Comparison of ENCODE assay signal across 28 cellular contexts in genomic region chr1:112541299-112541698, GRCh38.
"Had no signal": no experiment of that assay in that cellular context is flagged by ENCODE, and none has a peak within 500 bp of the region (broad histone marks: within the 10 kb centered on the region; RNA-seq: fewer than 3 reads in every experiment).

No MANE protein-coding gene starts in this region.

- H3K9me3 ChIP-seq: esophagus muscularis mucosa, gastroesophageal sphincter, heart left ventricle, left lung, neutrophil, right lobe of liver, stomach, tibial artery, upper lobe of left lung, uterus had no signal

- DNase-seq: dermis blood vessel endothelial cell; effector memory CD4-positive, alpha-beta T cell; foreskin keratinocyte; heart left ventricle; left cardiac atrium; left lung; mesendoderm; natural killer cell; right lobe of liver; stimulated activated CD4-positive, alpha-beta T cell treated with anti-CD3 and anti-CD28 coated beads, Interleukin-12 subunit alpha, Interleukin-12 subunit beta, amount 100 ng/mL, for 4 hours; stimulated activated CD4-positive, alpha-beta T cell treated with anti-CD3 and anti-CD28 coated beads, Interleukin-1b, Interleukin-23, amount 100 ng/mL, for 48 hours; stimulated activated CD4-positive, alpha-beta T cell treated with anti-CD3 and anti-CD28 coated beads, Interleukin-4, amount 100 ng/mL, for 1 hour; stimulated activated CD8-positive, alpha-beta memory T cell treated with anti-CD3 and anti-CD28 coated beads, Interleukin-4, amount 100 ng/mL, for 48 hours; stimulated activated naive CD4-positive, alpha-beta T cell treated with Interleukin-2 at 50 U/mL for 16 hours; stomach; tibial artery; upper lobe of left lung; uterus had no signal

- H3K79me2 ChIP-seq: hepatocyte, parathyroid adenoma had no signal

- H3K27ac Mint-ChIP-seq: natural killer cell, progenitor cell of endocrine pancreas had no signal

- H3K27me3 Mint-ChIP-seq: progenitor cell of endocrine pancreas had no signal

- H3K4me3 Mint-ChIP-seq: natural killer cell had no signal

- H3K4me1 Mint-ChIP-seq: natural killer cell had no signal

- FAIRE-seq: endothelial cell of umbilical vein, islet of Langerhans had no signal

- H3K4me3 ChIP-seq: coronary artery, esophagus muscularis mucosa, gastroesophageal sphincter, heart left ventricle, hepatocyte, left lung, right lobe of liver, smooth muscle cell, stomach, tibial artery, upper lobe of left lung, uterus had no signal

- H3K9me3 Mint-ChIP-seq: natural killer cell had no signal

- H3K4me2 ChIP-seq: hepatocyte, smooth muscle cell had no signal

- H2AFZ ChIP-seq: hepatocyte, parathyroid adenoma had no signal

- H3K4me1 ChIP-seq: parathyroid adenoma, right lobe of liver, upper lobe of left lung had no signal

- H3K36me3 ChIP-seq: uterus had no signal

- H3K27ac ChIP-seq: coronary artery, esophagus muscularis mucosa, foreskin keratinocyte, gastroesophageal sphincter, heart left ventricle, hepatocyte, left lung, neutrophil, parathyroid adenoma, right lobe of liver, stomach, tibial artery, upper lobe of left lung had no signal

- H3K36me3 Mint-ChIP-seq: natural killer cell had no signal

- ATAC-seq: foreskin keratinocyte, gastroesophageal sphincter, heart left ventricle, left cardiac atrium, left lung, natural killer cell, right lobe of liver had no signal

- H3K27me3 ChIP-seq: esophagus muscularis mucosa, foreskin keratinocyte, gastroesophageal sphincter, heart left ventricle, hepatocyte, left lung, neutrophil, right lobe of liver, stomach, tibial artery, upper lobe of left lung, uterus had no signal
